1 cellular context compared by ENCODE assay signal in the genomic region with DNA sequence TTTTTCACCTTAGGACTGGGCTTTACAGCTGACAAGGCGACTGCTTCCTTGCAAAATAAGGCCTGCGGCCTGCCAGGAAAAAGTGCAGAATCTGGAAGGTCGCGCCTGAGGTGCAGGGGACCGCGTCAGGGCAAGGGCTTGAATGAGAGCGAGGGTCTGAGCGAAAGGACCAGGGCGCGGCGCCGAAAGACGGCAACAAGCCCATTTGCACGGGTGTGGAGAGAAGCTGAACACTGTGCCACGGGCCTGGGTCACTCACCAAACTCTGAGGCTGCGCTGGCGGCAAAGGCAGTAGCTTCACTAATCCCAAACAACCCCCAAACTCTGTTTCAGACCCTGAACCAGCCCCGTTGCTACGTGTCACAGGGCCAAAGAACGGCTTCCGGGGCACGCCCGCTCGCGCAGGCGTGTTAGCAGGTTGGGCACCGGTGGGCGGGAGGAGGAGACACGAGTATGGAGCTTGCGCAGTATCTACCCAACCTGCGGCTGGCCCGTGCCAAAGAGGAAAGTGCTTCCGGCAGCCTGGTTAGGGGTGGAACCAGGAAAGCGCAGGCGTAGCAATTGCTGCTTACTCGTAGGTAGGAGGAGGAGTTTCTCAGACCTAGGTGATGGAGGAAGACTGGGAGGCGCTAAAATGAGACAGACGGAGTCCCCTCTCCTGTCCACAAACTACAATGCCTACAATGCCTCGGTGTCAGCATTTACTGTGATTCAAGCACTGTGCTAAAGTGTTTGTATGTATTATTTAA.
A peak's percentile ranks its signal among the peaks of the same experiment; 100 is the strongest.
TF ChIP-seq lines count a peak whose summit lies in the region.

Gene KCTD16 (plus strand): TSS at position 598 of the 749 bp plus-strand sequence.
Gene YIPF5 (minus strand): TSS at position 384 of the 749 bp plus-strand sequence. CDS start 704 bp downstream, outside the sequence.

TF ChIP-seq in K562, 482 proteins besides CTCF, POLR2A, EP300 and RAD21 (continued from another document and continues in another):
- TF ChIP-seq, protein P1, sequence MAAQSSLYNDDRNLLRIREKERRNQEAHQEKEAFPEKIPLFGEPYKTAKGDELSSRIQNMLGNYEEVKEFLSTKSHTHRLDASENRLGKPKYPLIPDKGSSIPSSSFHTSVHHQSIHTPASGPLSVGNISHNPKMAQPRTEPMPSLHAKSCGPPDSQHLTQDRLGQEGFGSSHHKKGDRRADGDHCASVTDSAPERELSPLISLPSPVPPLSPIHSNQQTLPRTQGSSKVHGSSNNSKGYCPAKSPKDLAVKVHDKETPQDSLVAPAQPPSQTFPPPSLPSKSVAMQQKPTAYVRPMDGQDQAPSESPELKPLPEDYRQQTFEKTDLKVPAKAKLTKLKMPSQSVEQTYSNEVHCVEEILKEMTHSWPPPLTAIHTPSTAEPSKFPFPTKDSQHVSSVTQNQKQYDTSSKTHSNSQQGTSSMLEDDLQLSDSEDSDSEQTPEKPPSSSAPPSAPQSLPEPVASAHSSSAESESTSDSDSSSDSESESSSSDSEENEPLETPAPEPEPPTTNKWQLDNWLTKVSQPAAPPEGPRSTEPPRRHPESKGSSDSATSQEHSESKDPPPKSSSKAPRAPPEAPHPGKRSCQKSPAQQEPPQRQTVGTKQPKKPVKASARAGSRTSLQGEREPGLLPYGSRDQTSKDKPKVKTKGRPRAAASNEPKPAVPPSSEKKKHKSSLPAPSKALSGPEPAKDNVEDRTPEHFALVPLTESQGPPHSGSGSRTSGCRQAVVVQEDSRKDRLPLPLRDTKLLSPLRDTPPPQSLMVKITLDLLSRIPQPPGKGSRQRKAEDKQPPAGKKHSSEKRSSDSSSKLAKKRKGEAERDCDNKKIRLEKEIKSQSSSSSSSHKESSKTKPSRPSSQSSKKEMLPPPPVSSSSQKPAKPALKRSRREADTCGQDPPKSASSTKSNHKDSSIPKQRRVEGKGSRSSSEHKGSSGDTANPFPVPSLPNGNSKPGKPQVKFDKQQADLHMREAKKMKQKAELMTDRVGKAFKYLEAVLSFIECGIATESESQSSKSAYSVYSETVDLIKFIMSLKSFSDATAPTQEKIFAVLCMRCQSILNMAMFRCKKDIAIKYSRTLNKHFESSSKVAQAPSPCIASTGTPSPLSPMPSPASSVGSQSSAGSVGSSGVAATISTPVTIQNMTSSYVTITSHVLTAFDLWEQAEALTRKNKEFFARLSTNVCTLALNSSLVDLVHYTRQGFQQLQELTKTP (IDR thresholded peaks at IDR 0.05; ENCODE audit: low read depth in 1 of 2, partially characterized antibody in 2 of 2) = peak in 1 of 2 experiments; percentile 69
- TF ChIP-seq NR2C2 (CRISPR knock-in tag; IDR thresholded peaks at IDR 0.05) (peak; percentile 99), NR2C2 (tag; IDR thresholded peaks at IDR 0.05) (peak; percentile 99), MYC (IDR thresholded peaks at IDR 0.05; ENCODE audit: low read depth, low read length) (peak; percentile 27; the same call in 1 of the 2 replicates), MYC (CRISPR knock-in tag; IDR thresholded peaks at IDR 0.05; ENCODE audit: borderline replicate concordance, low read depth) (no peak), PHF20 (IDR thresholded peaks at IDR 0.05; ENCODE audit: partially characterized antibody) (peak; percentile 87), GABPA (tag; conservative IDR thresholded peaks at IDR 0.05; ENCODE audit: low read depth) (peak; percentile 96), NFE2L1 (tag; IDR thresholded peaks at IDR 0.05; ENCODE audit: borderline replicate concordance, low read depth) (no peak), RB1 (IDR thresholded peaks at IDR 0.05; ENCODE audit: low read depth) (0 out of 2 replicates have a peak, but pooled peaks have one; percentile 32), CEBPG (CRISPR knock-in tag; IDR thresholded peaks at IDR 0.05) (no peak), CEBPG (tag; conservative IDR thresholded peaks at IDR 0.05 in 1 of 2, IDR thresholded peaks at IDR 0.05 in 1 of 2) (no peak), ZBTB2 (IDR thresholded peaks at IDR 0.05) (peak; percentile 89), ETV1 (tag; conservative IDR thresholded peaks at IDR 0.05; ENCODE audit: low read depth) (peak; percentile 52; the same call in 1 of the 2 replicates), ESRRA (IDR thresholded peaks at IDR 0.05; ENCODE audit: borderline replicate concordance, low read depth) (0 out of 2 replicates have a peak, but pooled peaks have one; percentile 25), SIN3B (IDR thresholded peaks at IDR 0.05; ENCODE audit: low read depth) (peak; percentile 73), MBD2 (IDR thresholded peaks at IDR 0.05; ENCODE audit: borderline replicate concordance, low read depth) (0 out of 2 replicates have a peak, but pooled peaks have one; percentile 37), ZNF780A (CRISPR knock-in tag; IDR thresholded peaks at IDR 0.05) (no peak), XRCC3 (IDR thresholded peaks at IDR 0.05) (no peak), EGR1 (conservative IDR thresholded peaks at IDR 0.05) (peak; percentile 84), LEF1 (IDR thresholded peaks at IDR 0.05) (no peak), ETV5 (CRISPR knock-in tag; IDR thresholded peaks at IDR 0.05; ENCODE audit: low read depth) (peak; percentile 71), TAF7 (tag; IDR thresholded peaks at IDR 0.05) (peak; percentile 35; the same call in 1 of the 2 replicates), ZNF589 (CRISPR knock-in tag; IDR thresholded peaks at IDR 0.05; ENCODE audit: low read depth) (no peak), GABPB1 (CRISPR knock-in tag; IDR thresholded peaks at IDR 0.05) (peak; percentile 98), NFRKB (IDR thresholded peaks at IDR 0.05; ENCODE audit: low read depth) (0 out of 2 replicates have a peak, but pooled peaks have one; percentile 38), ARID4B (CRISPR knock-in tag; IDR thresholded peaks at IDR 0.05) (0 out of 2 replicates have a peak, but pooled peaks have one; percentile 35), HNRNPLL (IDR thresholded peaks at IDR 0.05; ENCODE audit: low read depth, low read length, poor library complexity, severe bottlenecking) (peak; percentile 73), NR4A1 (CRISPR knock-in tag; IDR thresholded peaks at IDR 0.05) (0 out of 2 replicates have a peak, but pooled peaks have one; percentile 46), NR4A1 (tag; IDR thresholded peaks at IDR 0.05) (no peak), MAX (CRISPR knock-in tag; IDR thresholded peaks at IDR 0.05) (peak; percentile 36; the same call in 1 of the 2 replicates), POLR2B (IDR thresholded peaks at IDR 0.05; ENCODE audit: low read depth, partially characterized antibody) (peak; percentile 86), CBFA2T2 (conservative IDR thresholded peaks at IDR 0.05) (no peak), SAP30 (IDR thresholded peaks at IDR 0.05; ENCODE audit: borderline replicate concordance, insufficient read depth, low read depth, low read length, poor library complexity, severe bottlenecking) (peak; percentile 85), CTBP1 (IDR thresholded peaks at IDR 0.05; ENCODE audit: borderline replicate concordance) (peak; percentile 45; the same call in 1 of the 2 replicates), FOXK2 (conservative IDR thresholded peaks at IDR 0.05 in 1 of 2, IDR thresholded peaks at IDR 0.05 in 1 of 2; ENCODE audit: low read depth in 2 of 2) (peak in 1 of 2 experiments; percentile 71; a peak in 2 of 4 replicates), HOMEZ (CRISPR knock-in tag; IDR thresholded peaks at IDR 0.05) (no peak), SMAD1 (IDR thresholded peaks at IDR 0.05; ENCODE audit: low read depth, low read length, partially characterized antibody) (peak; percentile 23), MEIS2 (IDR thresholded peaks at IDR 0.05; ENCODE audit: partially characterized antibody) (peak; percentile 82), PML (IDR thresholded peaks at IDR 0.05; ENCODE audit: low read length) (0 out of 2 replicates have a peak, but pooled peaks have one; percentile 59), KDM5B (IDR thresholded peaks at IDR 0.05; ENCODE audit: insufficient replicate concordance, low read depth, low read length) (peak; percentile 77), HCFC1 (IDR thresholded peaks at IDR 0.05; ENCODE audit: low read depth, low read length) (peak; percentile 69), SOX6 (IDR thresholded peaks at IDR 0.05) (no peak)
- TF ChIP-seq, protein P2, sequence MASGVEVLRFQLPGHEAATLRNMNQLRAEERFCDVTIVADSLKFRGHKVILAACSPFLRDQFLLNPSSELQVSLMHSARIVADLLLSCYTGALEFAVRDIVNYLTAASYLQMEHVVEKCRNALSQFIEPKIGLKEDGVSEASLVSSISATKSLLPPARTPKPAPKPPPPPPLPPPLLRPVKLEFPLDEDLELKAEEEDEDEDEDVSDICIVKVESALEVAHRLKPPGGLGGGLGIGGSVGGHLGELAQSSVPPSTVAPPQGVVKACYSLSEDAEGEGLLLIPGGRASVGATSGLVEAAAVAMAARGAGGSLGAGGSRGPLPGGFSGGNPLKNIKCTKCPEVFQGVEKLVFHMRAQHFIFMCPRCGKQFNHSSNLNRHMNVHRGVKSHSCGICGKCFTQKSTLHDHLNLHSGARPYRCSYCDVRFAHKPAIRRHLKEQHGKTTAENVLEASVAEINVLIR (CRISPR knock-in tag; IDR thresholded peaks at IDR 0.05) = peak; percentile 35; the same call in 1 of the 2 replicates
- TF ChIP-seq, protein P3, sequence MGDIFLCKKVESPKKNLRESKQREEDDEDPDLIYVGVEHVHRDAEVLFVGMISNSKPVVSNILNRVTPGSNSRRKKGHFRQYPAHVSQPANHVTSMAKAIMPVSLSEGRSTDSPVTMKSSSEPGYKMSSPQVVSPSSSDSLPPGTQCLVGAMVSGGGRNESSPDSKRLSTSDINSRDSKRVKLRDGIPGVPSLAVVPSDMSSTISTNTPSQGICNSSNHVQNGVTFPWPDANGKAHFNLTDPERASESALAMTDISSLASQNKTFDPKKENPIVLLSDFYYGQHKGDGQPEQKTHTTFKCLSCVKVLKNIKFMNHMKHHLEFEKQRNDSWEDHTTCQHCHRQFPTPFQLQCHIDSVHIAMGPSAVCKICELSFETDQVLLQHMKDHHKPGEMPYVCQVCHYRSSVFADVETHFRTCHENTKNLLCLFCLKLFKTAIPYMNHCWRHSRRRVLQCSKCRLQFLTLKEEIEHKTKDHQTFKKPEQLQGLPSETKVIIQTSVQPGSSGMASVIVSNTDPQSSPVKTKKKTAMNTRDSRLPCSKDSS (IDR thresholded peaks at IDR 0.05; ENCODE audit: low read depth, partially characterized antibody) = no peak
- TF ChIP-seq, protein P4, sequence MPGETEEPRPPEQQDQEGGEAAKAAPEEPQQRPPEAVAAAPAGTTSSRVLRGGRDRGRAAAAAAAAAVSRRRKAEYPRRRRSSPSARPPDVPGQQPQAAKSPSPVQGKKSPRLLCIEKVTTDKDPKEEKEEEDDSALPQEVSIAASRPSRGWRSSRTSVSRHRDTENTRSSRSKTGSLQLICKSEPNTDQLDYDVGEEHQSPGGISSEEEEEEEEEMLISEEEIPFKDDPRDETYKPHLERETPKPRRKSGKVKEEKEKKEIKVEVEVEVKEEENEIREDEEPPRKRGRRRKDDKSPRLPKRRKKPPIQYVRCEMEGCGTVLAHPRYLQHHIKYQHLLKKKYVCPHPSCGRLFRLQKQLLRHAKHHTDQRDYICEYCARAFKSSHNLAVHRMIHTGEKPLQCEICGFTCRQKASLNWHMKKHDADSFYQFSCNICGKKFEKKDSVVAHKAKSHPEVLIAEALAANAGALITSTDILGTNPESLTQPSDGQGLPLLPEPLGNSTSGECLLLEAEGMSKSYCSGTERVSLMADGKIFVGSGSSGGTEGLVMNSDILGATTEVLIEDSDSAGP (CRISPR knock-in tag; IDR thresholded peaks at IDR 0.05) = no peak
